Comparison of ENCODE assay signal across 20 cellular contexts in genomic region chr17:36727577-36727976, GRCh38.
A peak's percentile ranks its signal among the peaks of the same experiment; 100 is the strongest.
DNase-seq lines count a peak whose midpoint lies in the region; ATAC-seq and TF ChIP-seq lines count a peak whose summit lies in the region.
"Had no signal": no experiment of that assay in that cellular context is flagged by ENCODE, and none has a peak within 500 bp of the region (broad histone marks: within the 10 kb centered on the region; RNA-seq: fewer than 3 reads in every experiment).

No MANE protein-coding gene starts in this region.

- CTCF ChIA-PET in activated naive CD4-positive, alpha-beta T cell treated with anti-CD3 and anti-CD28 coated beads for 36 hours (lab: Charles Lee) = no interaction called here
- CTCF ChIA-PET in activated naive CD4-positive, alpha-beta T cell treated with anti-CD3 and anti-CD28 coated beads, Interleukin-2, amount 10 ng/mL, durations not matched to agents 7 days and 5 days (lab: Charles Lee) = no interaction called here

- H3K4me3 ChIP-seq in Jurkat, Clone E6-1 (ENCODE audit: low read length) = peak overlapping the region; percentile 17
- H3K4me3 ChIP-seq: breast epithelium, left lung, ovary, testis had no signal

- peaks cover 49% of the 10 kb centered on the region for H3K4me1 Mint-ChIP-seq in activated naive CD4-positive, alpha-beta T cell treated with anti-CD3 and anti-CD28 coated beads for 36 hours (ENCODE audit: low read depth)
- peaks cover 55% of the 10 kb centered on the region for H3K4me1 Mint-ChIP-seq in activated naive CD4-positive, alpha-beta T cell treated with anti-CD3 and anti-CD28 coated beads, Interleukin-2, amount 10 ng/mL, durations not matched to agents 7 days and 5 days
- peaks cover 61% of the 10 kb centered on the region for H3K4me1 Mint-ChIP-seq in activated naive CD8-positive, alpha-beta T cell treated with anti-CD3 and anti-CD28 coated beads, Interleukin-2, amount 50 U/mL, for 24 hours

- no peak overlapping the region for H3K27ac Mint-ChIP-seq in activated naive CD4-positive, alpha-beta T cell treated with anti-CD3 and anti-CD28 coated beads for 36 hours
- no peak overlapping the region for H3K27ac Mint-ChIP-seq in activated naive CD4-positive, alpha-beta T cell treated with anti-CD3 and anti-CD28 coated beads, Interleukin-2, amount 10 ng/mL, durations not matched to agents 7 days and 5 days
- peak overlapping the region; percentile 73 for H3K27ac Mint-ChIP-seq in activated naive CD8-positive, alpha-beta T cell treated with anti-CD3 and anti-CD28 coated beads, Interleukin-2, amount 50 U/mL, for 24 hours
- H3K27ac Mint-ChIP-seq: activated CD8-positive, alpha-beta memory T cell treated with anti-CD3 and anti-CD28 coated beads, Interleukin-2, amount 10 ng/mL, durations not matched to agents 7 days and 5 days; dendritic cell treated with granulocyte-macrophage colony-stimulating factor and Interleukin-4, amounts not matched to agents 40 ng/mL and 50 ng/mL, for 4 days; WTC11 had no signal

- peak overlapping the region; percentile 7 for H3K4me3 Mint-ChIP-seq in activated naive CD4-positive, alpha-beta T cell treated with anti-CD3 and anti-CD28 coated beads for 36 hours
- no peak overlapping the region for H3K4me3 Mint-ChIP-seq in activated naive CD4-positive, alpha-beta T cell treated with anti-CD3 and anti-CD28 coated beads, Interleukin-2, amount 10 ng/mL, durations not matched to agents 7 days and 5 days
- peak overlapping the region; percentile 62 for H3K4me3 Mint-ChIP-seq in activated naive CD8-positive, alpha-beta T cell treated with anti-CD3 and anti-CD28 coated beads, Interleukin-2, amount 50 U/mL, for 24 hours
- H3K4me3 Mint-ChIP-seq: activated CD8-positive, alpha-beta memory T cell treated with anti-CD3 and anti-CD28 coated beads, Interleukin-2, amount 10 ng/mL, durations not matched to agents 7 days and 5 days; dendritic cell treated with granulocyte-macrophage colony-stimulating factor and Interleukin-4, amounts not matched to agents 40 ng/mL and 50 ng/mL, for 4 days; WTC11 had no signal

- no peaks in the 10 kb centered on the region for H3K27me3 Mint-ChIP-seq in activated naive CD4-positive, alpha-beta T cell treated with anti-CD3 and anti-CD28 coated beads for 36 hours (ENCODE audit: low read depth)
- peaks cover 58% of the 10 kb centered on the region for H3K27me3 Mint-ChIP-seq in activated naive CD4-positive, alpha-beta T cell treated with anti-CD3 and anti-CD28 coated beads, Interleukin-2, amount 10 ng/mL, durations not matched to agents 7 days and 5 days
- H3K27me3 Mint-ChIP-seq in activated naive CD8-positive, alpha-beta T cell treated with anti-CD3 and anti-CD28 coated beads, Interleukin-2, amount 50 U/mL, for 24 hours = peaks cover 14% of the 10 kb centered on the region

- H3K9me3 Mint-ChIP-seq in activated naive CD4-positive, alpha-beta T cell treated with anti-CD3 and anti-CD28 coated beads for 36 hours = no peaks in the 10 kb centered on the region
- H3K9me3 Mint-ChIP-seq in activated naive CD4-positive, alpha-beta T cell treated with anti-CD3 and anti-CD28 coated beads, Interleukin-2, amount 10 ng/mL, durations not matched to agents 7 days and 5 days = no peaks in the 10 kb centered on the region
- H3K9me3 Mint-ChIP-seq in activated naive CD8-positive, alpha-beta T cell treated with anti-CD3 and anti-CD28 coated beads, Interleukin-2, amount 50 U/mL, for 24 hours = no peaks in the 10 kb centered on the region
- H3K9me3 Mint-ChIP-seq: dendritic cell treated with granulocyte-macrophage colony-stimulating factor and Interleukin-4, amounts not matched to agents 40 ng/mL and 50 ng/mL, for 4 days; WTC11 had no signal

- in situ Hi-C loops in GM13976 (cut with MboI; ENCODE audit: low sequenced_read_pairs, unreplicated experiment) = no loop called here

- intact Hi-C loops in activated naive CD4-positive, alpha-beta T cell treated with anti-CD3 and anti-CD28 coated beads for 36 hours (cut with micrococcal nuclease) = no loop called here

- H3K36me3 Mint-ChIP-seq in activated naive CD4-positive, alpha-beta T cell treated with anti-CD3 and anti-CD28 coated beads for 36 hours (ENCODE audit: low read depth) = peaks cover 3% of the 10 kb centered on the region
- H3K36me3 Mint-ChIP-seq in activated naive CD4-positive, alpha-beta T cell treated with anti-CD3 and anti-CD28 coated beads, Interleukin-2, amount 10 ng/mL, durations not matched to agents 7 days and 5 days = no peaks in the 10 kb centered on the region
- no peaks in the 10 kb centered on the region for H3K36me3 Mint-ChIP-seq in activated naive CD8-positive, alpha-beta T cell treated with anti-CD3 and anti-CD28 coated beads, Interleukin-2, amount 50 U/mL, for 24 hours (ENCODE audit: low read depth)
- H3K36me3 Mint-ChIP-seq: activated CD8-positive, alpha-beta memory T cell treated with anti-CD3 and anti-CD28 coated beads, Interleukin-2, amount 10 ng/mL, durations not matched to agents 7 days and 5 days; WTC11 had no signal

- no peak for ATAC-seq in activated naive CD8-positive, alpha-beta T cell treated with anti-CD3 and anti-CD28 coated beads, Interleukin-2, amount 50 U/mL, for 24 hours
- ATAC-seq: activated CD8-positive, alpha-beta memory T cell treated with anti-CD3 and anti-CD28 coated beads, Interleukin-2, amount 10 ng/mL, durations not matched to agents 7 days and 5 days; left lung; Panc1; WTC11 had no signal

- DNase-seq in activated naive CD4-positive, alpha-beta T cell treated with anti-CD3 and anti-CD28 coated beads for 36 hours = no peak
- no peak for DNase-seq in activated naive CD4-positive, alpha-beta T cell treated with anti-CD3 and anti-CD28 coated beads, Interleukin-2, amount 10 ng/mL, durations not matched to agents 7 days and 5 days
- DNase-seq in Jurkat, Clone E6-1 (ENCODE audit: low read depth, low spot score) = no peak
- no peak for DNase-seq in activated naive CD8-positive, alpha-beta T cell treated with anti-CD3 and anti-CD28 coated beads, Interleukin-2, amount 50 U/mL, for 24 hours
- DNase-seq in retina (peak; percentile 39), NCI-H524 treated with DMSO at 0.1 percent for 48 hours (lab: John Stamatoyannopoulos, UW) (no peak), HuH-7 (ENCODE audit: low spot score) (no peak), GM13976 (ENCODE audit: low spot score) (no peak)
- DNase-seq: activated CD8-positive, alpha-beta memory T cell treated with anti-CD3 and anti-CD28 coated beads, Interleukin-2, amount 10 ng/mL, durations not matched to agents 7 days and 5 days; IMR-90; left lung; NCI-H1092; NCI-H748 treated with DMSO at 0.1 percent for 48 hours; ovary; stimulated activated CD4-positive, alpha-beta T cell treated with anti-CD3 and anti-CD28 coated beads, Interleukin-2, amount 100 ng/mL, for 48 hours had no signal

- no peak for TF ChIP-seq CTCF in GM13976 (IDR thresholded peaks at IDR 0.05; ENCODE audit: borderline replicate concordance, control extremely low read depth, extremely low read depth, insufficient read depth, missing control alignments)
